ENCODE assay signal across 28 cellular contexts in genomic region chr4:25662306-25662705, GRCh38. TPM values are rescaled to one million over a fixed set of nuclear protein-coding genes. Genes with fewer than 3 reads are reported as not detected.
"Had no signal": no experiment of that assay in that cellular context is flagged by ENCODE, and none has a peak within 500 bp of the region (broad histone marks: within the 10 kb centered on the region; RNA-seq: fewer than 3 reads in every experiment).

No MANE protein-coding gene starts in this region.

- H3K36me3 ChIP-seq: heart right ventricle, neutrophil, right atrium auricular region, right lobe of liver, tibial nerve, vagina had no signal

- DNase-seq: heart right ventricle; islet precursor cell; kidney glomerular epithelial cell; left cardiac atrium; naive thymus-derived CD8-positive, alpha-beta T cell; occipital lobe; right lobe of liver; stimulated activated CD4-positive, alpha-beta T cell treated with anti-CD3 and anti-CD28 coated beads, Interleukin-1b, Interleukin-23, amount 100 ng/mL, for 48 hours; stimulated activated CD4-positive, alpha-beta T cell treated with anti-CD3 and anti-CD28 coated beads, Interleukin-2, amount 100 ng/mL, for 48 hours; stimulated activated CD4-positive, alpha-beta T cell treated with anti-CD3 and anti-CD28 coated beads, Interleukin-4, amount 100 ng/mL, for 4 hours; stimulated activated CD8-positive, alpha-beta memory T cell treated with anti-CD3 and anti-CD28 coated beads, Interleukin-4, amount 100 ng/mL, for 48 hours; stimulated activated naive CD4-positive, alpha-beta T cell treated with Interleukin-2 at 50 U/mL for 16 hours; stimulated activated naive CD8-positive, alpha-beta T cell treated with anti-CD3 and anti-CD28 coated beads, Interleukin-15, amount 100 ng/mL, for 72 hours; substantia nigra had no signal

- H3K9me3 ChIP-seq: heart right ventricle, neutrophil, right atrium auricular region, right lobe of liver, tibial nerve, vagina had no signal

- H3K4me3 ChIP-seq: heart right ventricle, hepatocyte, right atrium auricular region, right lobe of liver, smooth muscle cell, tibial nerve, vagina had no signal

- H3K4me1 ChIP-seq: parathyroid adenoma, right atrium auricular region, right lobe of liver, tibial nerve, vagina had no signal

- H3K27ac ChIP-seq: heart right ventricle, hepatocyte, neutrophil, parathyroid adenoma, right atrium auricular region, right lobe of liver, tibial nerve, vagina had no signal

- ATAC-seq: heart right ventricle; left cardiac atrium; left lobe of liver; naive thymus-derived CD8-positive, alpha-beta T cell; right lobe of liver; stimulated activated memory B cell treated with anti-CD40 and anti-IgM and Interleukin-4, amounts not matched to agents 10 μg/mL and 1 μg/mL and 100 μg/mL, for 72 hours; stimulated activated naive CD8-positive, alpha-beta T cell treated with anti-CD3 and anti-CD28 coated beads, Interleukin-15, amount 100 ng/mL, for 72 hours had no signal

- H3K27me3 ChIP-seq: right atrium auricular region, right lobe of liver, vagina had no signal

RNA-seq across cellular contexts. Expression of gene SLC34A2, which starts 6.7 kb away (rescaled TPM):
- total RNA-seq: lung microvascular endothelial cell; naive thymus-derived CD8-positive, alpha-beta T cell; neural crest cell; osteocyte; pulmonary artery endothelial cell; right atrium auricular region; skeletal muscle tissue; tibial nerve; vagina had no signal
